1 cellular context compared by ENCODE assay signal in genomic region chr10:52965938-52966401, GRCh38.
TF ChIP-seq lines count a peak whose summit lies in the region.

No MANE protein-coding gene starts in this region.

TF ChIP-seq in H1, 55 proteins besides CTCF, POLR2A, EP300 and RAD21 (continued from another document):
- peak; percentile 78 for TF ChIP-seq SP1 (IDR thresholded peaks at IDR 0.05; ENCODE audit: low read depth, low read length)
- TF ChIP-seq MAFK (IDR thresholded peaks at IDR 0.05; ENCODE audit: low read depth, low read length) = no peak; the same call in 1 of the 2 replicates
- TF ChIP-seq CHD2 (IDR thresholded peaks at IDR 0.05; ENCODE audit: low read length) = 0 out of 2 replicates have a peak, but pooled peaks have one; percentile 19
- peak; percentile 97 for TF ChIP-seq TCF12 (IDR thresholded peaks at IDR 0.05; ENCODE audit: low read depth, low read length)
- TF ChIP-seq TEAD4 (IDR thresholded peaks at IDR 0.05; ENCODE audit: low read depth, low read length) = peak; percentile 69
- TF ChIP-seq NANOG (IDR thresholded peaks at IDR 0.05; ENCODE audit: insufficient read depth, low read depth, low read length, poor library complexity, severe bottlenecking) = peak; percentile 89
- TF ChIP-seq TAF7 (optimal IDR thresholded peaks at IDR 0.05; ENCODE audit: borderline replicate concordance, low read depth, low read length) = peak; percentile 77
- TF ChIP-seq CHD7 (IDR thresholded peaks at IDR 0.05; ENCODE audit: insufficient replicate concordance, low read length) = peak; percentile 84
- peak; percentile 22; the same call in 1 of the 2 replicates for TF ChIP-seq TAF1 (IDR thresholded peaks at IDR 0.05; ENCODE audit: low read depth, low read length)
